ENCODE assay signal across 35 cellular contexts in the genomic region with DNA sequence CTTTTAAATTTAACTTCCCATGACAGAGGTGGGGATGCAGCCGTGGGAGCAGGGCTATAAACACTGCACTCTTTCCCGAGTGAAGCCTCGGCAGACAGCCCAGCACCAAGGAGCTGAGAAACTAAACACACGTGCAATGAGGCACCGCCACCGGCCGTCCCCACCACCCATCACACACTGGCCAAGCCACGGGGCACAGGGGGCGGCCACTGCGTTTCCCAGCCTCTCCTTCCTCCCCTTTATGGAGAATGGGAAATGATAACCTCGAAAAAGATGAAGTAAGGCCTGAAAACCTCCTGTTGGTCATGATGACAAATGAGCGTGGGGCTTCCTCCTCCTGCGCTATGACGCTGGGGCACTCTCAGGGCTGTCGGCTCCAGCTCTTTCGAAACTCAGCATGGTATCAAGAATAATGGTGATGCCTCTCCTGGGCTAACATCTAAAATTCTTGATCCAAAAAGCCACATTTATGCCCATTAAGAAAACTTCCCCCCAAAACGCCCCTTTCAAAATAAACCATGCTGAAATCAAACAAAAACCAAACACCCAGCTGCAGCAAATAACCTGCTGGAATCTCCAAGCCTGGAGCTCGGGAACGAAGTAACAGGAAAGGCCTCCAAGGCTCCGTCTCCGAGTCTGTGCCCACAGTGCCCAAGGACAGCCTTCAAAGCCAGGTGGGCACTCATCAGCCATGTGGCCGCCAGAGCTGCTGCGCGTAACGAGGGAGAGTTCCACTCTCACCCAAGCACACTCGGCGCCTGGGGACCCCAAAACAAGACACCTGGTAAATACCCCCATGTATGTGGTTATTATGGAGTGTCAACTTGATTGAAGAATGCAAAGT. TPM values are rescaled to one million over a fixed set of nuclear protein-coding genes. Genes with fewer than 3 reads are reported as not detected.
DNase-seq lines count a peak whose midpoint lies in the region; ATAC-seq, FAIRE-seq and TF ChIP-seq lines count a peak whose summit lies in the region.
"Had no signal": no experiment of that assay in that cellular context is flagged by ENCODE, and none has a peak within 500 bp of the region (broad histone marks: within the 10 kb centered on the region; RNA-seq: fewer than 3 reads in every experiment).

No MANE protein-coding gene starts in this region.

- TF ChIP-seq CTCF in kidney (IDR thresholded peaks at IDR 0.05; ENCODE audit: borderline replicate concordance, extremely low read depth, insufficient read depth) (no peak), vagina (IDR thresholded peaks at IDR 0.05) (no peak)

- H3K4me3 ChIP-seq in kidney (ENCODE audit: low read length in 2 of 2) (no peak overlapping the region), vagina (no peak overlapping the region)
- H3K4me3 ChIP-seq: esophagus muscularis mucosa, left ventricle myocardium inferior, Peyer's patch, tibial nerve had no signal

- no peak overlapping the region for H3K27ac ChIP-seq in kidney (ENCODE audit: low read depth in 2 of 2, low read length in 2 of 2)
- H3K27ac ChIP-seq in vagina: no peak overlapping the region
- H3K27ac ChIP-seq: 22Rv1, C4-2B, left ventricle myocardium inferior, Peyer's patch, tibial nerve, VCaP had no signal

- H3K9me3 ChIP-seq in kidney (ENCODE audit: control insufficient read depth in 1 of 2, low read length in 2 of 2) (no peaks in the 10 kb centered on the region), vagina (no peaks in the 10 kb centered on the region)
- H3K9me3 ChIP-seq: esophagus muscularis mucosa, left ventricle myocardium inferior, Peyer's patch, tibial nerve had no signal

- H3K36me3 ChIP-seq in kidney (ENCODE audit: control insufficient read depth in 1 of 2, insufficient read depth in 2 of 2, low read length in 2 of 2): peaks cover 7 to 14% of the 10 kb centered on the region in 2 donors
- peaks cover 0 to 15% of the 10 kb centered on the region in 2 donors for H3K36me3 ChIP-seq in vagina

- H3K27me3 ChIP-seq in vagina: no peaks in the 10 kb centered on the region
- H3K27me3 ChIP-seq: esophagus muscularis mucosa, Peyer's patch, tibial nerve had no signal

- H3K36me3 Mint-ChIP-seq in stimulated activated effector memory CD8-positive, alpha-beta T cell treated with anti-CD3 and anti-CD28 coated beads, Interleukin-12 subunit alpha, Interleukin-12 subunit beta, amount 100 ng/mL, for 72 hours: peaks cover 8% of the 10 kb centered on the region
- H3K36me3 Mint-ChIP-seq: naive B cell had no signal

- intact Hi-C loops in kidney (cut with DNase I): loop anchor here (10.0 kb wide), 1 partner anchor 119 kb away; no protein-coding TSS in a partner anchor
- intact Hi-C loops in vagina (cut with DNase I): no loop called here

- no peak for FAIRE-seq in kidney (lab: Jason Lieb, UNC)
- FAIRE-seq: islet of Langerhans had no signal

- H3K4me3 Mint-ChIP-seq in stimulated activated effector memory CD8-positive, alpha-beta T cell treated with anti-CD3 and anti-CD28 coated beads, Interleukin-12 subunit alpha, Interleukin-12 subunit beta, amount 100 ng/mL, for 72 hours: no peak overlapping the region

- H3K9me3 Mint-ChIP-seq in stimulated activated effector memory CD8-positive, alpha-beta T cell treated with anti-CD3 and anti-CD28 coated beads, Interleukin-12 subunit alpha, Interleukin-12 subunit beta, amount 100 ng/mL, for 72 hours: no peaks in the 10 kb centered on the region
- H3K9me3 Mint-ChIP-seq: naive B cell had no signal

- TF ChIP-seq POLR2A in vagina (IDR thresholded peaks at IDR 0.05): no peak

- DNase-seq in NOMO-1 (lab: John Stamatoyannopoulos, UW; ENCODE audit: unreplicated experiment in 2 of 2): peak; percentile 4 to 11
- DNase-seq in NOMO-1 treated with dmso at 0.1 percent for 144 hours (lab: John Stamatoyannopoulos, UW; ENCODE audit: unreplicated experiment): no peak
- peak; percentile 30 for DNase-seq in NOMO-1 treated with DMSO at 0.1 percent for 48 hours (lab: John Stamatoyannopoulos, UW; ENCODE audit: unreplicated experiment)
- DNase-seq in kidney: peak; percentile 69
- no peak for DNase-seq in stimulated activated effector memory CD8-positive, alpha-beta T cell treated with anti-CD3 and anti-CD28 coated beads, Interleukin-12 subunit alpha, Interleukin-12 subunit beta, amount 100 ng/mL, for 72 hours (ENCODE audit: low spot score in 2 of 2)
- DNase-seq in NCI-H526 (lab: John Stamatoyannopoulos, UW): no peak
- DNase-seq in mesenteric fat pad (ENCODE audit: low spot score): no peak
- DNase-seq in vagina (ENCODE audit: extremely low spot score in 2 of 2): no peak
- DNase-seq: activated CD4-positive, alpha-beta T cell treated with anti-CD3 and anti-CD28 coated beads for 4 hours; activated CD8-positive, alpha-beta memory T cell treated with anti-CD3 and anti-CD28 coated beads for 24 hours; activated gamma-delta T cell treated with Interleukin-2 at 50 U/mL for 16 hours; activated T-cell treated with anti-CD3 and anti-CD28 coated beads, Interleukin-2, amount 50 U/mL, for 1 hour; Calu3; DMS79 treated with DMSO at 0.1 percent for 48 hours; foreskin fibroblast; GDM1; H7; head of caudate nucleus; IMR-90; left ventricle myocardium inferior; midbrain; naive B cell; NCI-H1105; NCI-H187 treated with DMSO at 0.1 percent for 48 hours; NCI-H524 treated with DMSO at 0.1 percent for 48 hours; occipital lobe; Peyer's patch; SHP77; stimulated activated CD4-positive, alpha-beta T cell treated with anti-CD3 and anti-CD28 coated beads, Interleukin-4, amount 100 ng/mL, for 1 hour had no signal

- peaks cover 7 to 15% of the 10 kb centered on the region in 2 donors for H3K4me1 ChIP-seq in kidney (ENCODE audit: control insufficient read depth in 1 of 2, insufficient read depth in 1 of 2, low read depth in 1 of 2, low read length in 2 of 2)
- H3K4me1 ChIP-seq in vagina: peaks cover 21% of the 10 kb centered on the region
- H3K4me1 ChIP-seq: Peyer's patch had no signal

- peaks cover 19% of the 10 kb centered on the region for H3K4me1 Mint-ChIP-seq in stimulated activated effector memory CD8-positive, alpha-beta T cell treated with anti-CD3 and anti-CD28 coated beads, Interleukin-12 subunit alpha, Interleukin-12 subunit beta, amount 100 ng/mL, for 72 hours

- no peak for ATAC-seq in stimulated activated effector memory CD8-positive, alpha-beta T cell treated with anti-CD3 and anti-CD28 coated beads, Interleukin-12 subunit alpha, Interleukin-12 subunit beta, amount 100 ng/mL, for 72 hours

- H3K27ac Mint-ChIP-seq in stimulated activated effector memory CD8-positive, alpha-beta T cell treated with anti-CD3 and anti-CD28 coated beads, Interleukin-12 subunit alpha, Interleukin-12 subunit beta, amount 100 ng/mL, for 72 hours: peak overlapping the region; percentile 79

- H3K9ac ChIP-seq in kidney (ENCODE audit: low read length in 2 of 2): no peak overlapping the region

RNA-seq across cellular contexts. Expression of a gene that starts 50.0 kb away (rescaled TPM):
- total RNA-seq in kidney: 18.4 TPM
- polyA plus RNA-seq in kidney (ENCODE audit: insufficient read depth, low read depth, low replicate concordance): 3.7 TPM
- total RNA-seq in mesenteric fat pad: 13.0 TPM
- total RNA-seq in vagina: 9.6 TPM

Comparison
In these comparisons a context has a peak if more than half of its experiments do, and no peak if none do; other contexts are left out.
1. DNase-seq: peak in NOMO-1 (2 of 2), NOMO-1 treated with DMSO at 0.1 percent for 48 hours (single experiment) and kidney (single experiment); none in NOMO-1 treated with dmso at 0.1 percent for 144 hours (single experiment), stimulated activated effector memory CD8-positive, alpha-beta T cell treated with anti-CD3 and anti-CD28 coated beads, Interleukin-12 subunit alpha, Interleukin-12 subunit beta, amount 100 ng/mL, for 72 hours (0 of 2), NCI-H526 (0 of 2), mesenteric fat pad (single experiment) and vagina (0 of 2).